In the genomic region with DNA sequence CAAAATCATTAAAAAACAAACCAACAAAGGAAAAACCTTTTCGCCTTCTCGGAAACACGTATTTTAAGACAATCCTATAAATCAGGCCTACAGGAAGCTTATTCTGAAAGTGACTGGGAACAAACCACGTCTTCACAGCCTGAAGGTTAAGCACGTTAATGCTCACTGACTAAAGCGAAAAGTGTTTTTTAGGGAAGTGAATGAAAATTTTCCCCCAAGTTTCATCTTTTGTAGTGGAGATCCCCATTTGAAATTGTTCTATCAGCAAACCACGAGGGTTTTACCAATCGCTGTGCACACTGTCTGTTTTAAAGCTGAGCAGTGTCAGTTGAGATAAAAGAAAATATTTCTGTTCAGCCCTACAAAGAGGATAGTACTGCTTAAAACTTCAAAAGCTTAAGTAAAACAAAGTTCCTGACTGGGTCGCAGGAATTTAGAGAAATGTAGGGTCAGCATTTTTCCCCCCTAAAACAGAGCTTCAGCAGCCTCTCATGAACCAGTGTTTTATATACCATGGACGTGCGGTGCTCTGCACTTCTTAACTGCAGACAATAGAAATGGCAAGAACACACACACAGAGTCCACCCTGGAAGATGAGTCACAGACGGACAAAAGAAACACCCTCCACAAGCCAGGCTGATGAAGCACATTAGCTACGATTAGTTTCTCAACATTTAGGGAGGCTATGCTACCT, we compare ENCODE assay signal across 15 cellular contexts. TPM values are rescaled to one million over a fixed set of nuclear protein-coding genes. Genes with fewer than 3 reads are reported as not detected.
DNase-seq lines count a peak whose midpoint lies in the region; ATAC-seq, FAIRE-seq and TF ChIP-seq lines count a peak whose summit lies in the region.
"Had no signal": no experiment of that assay in that cellular context is flagged by ENCODE, and none has a peak within 500 bp of the region (broad histone marks: within the 10 kb centered on the region; RNA-seq: fewer than 3 reads in every experiment).

No MANE protein-coding gene starts in this region.

- H3K27me3 ChIP-seq in breast epithelium (no peaks in the 10 kb centered on the region), HepG2 (ENCODE audit: control insufficient read depth in 1 of 2, insufficient read depth in 2 of 2, low read length in 2 of 2) (no peaks in the 10 kb centered on the region), stomach (no peaks in the 10 kb centered on the region)
- H3K27me3 ChIP-seq: Peyer's patch had no signal

- no peaks in the 10 kb centered on the region for H3K27me3 Mint-ChIP-seq in MCF 10A (ENCODE audit: insufficient read depth, unreplicated experiment)

- no peak overlapping the region for H3K4me3 Mint-ChIP-seq in MCF 10A (ENCODE audit: unreplicated experiment)
- H3K4me3 Mint-ChIP-seq: activated B cell treated with CpG ODN at 0.5 μM for 24 hours; effector memory CD8-positive, alpha-beta T cell had no signal

- TF ChIP-seq POLR2A in breast epithelium (IDR thresholded peaks at IDR 0.05) (no peak), HepG2 (IDR thresholded peaks at IDR 0.05; ENCODE audit: insufficient read depth in 1 of 2, low read depth in 2 of 2, low read length in 2 of 2) (no peak), stomach (IDR thresholded peaks at IDR 0.05) (no peak)

- BruUV-seq in MCF 10A (replicated peaks; lab: Mats Ljungman, UMichigan) (no TSS peak), HepG2 (replicated peaks; lab: Mats Ljungman, UMichigan) (no TSS peak)

- 87% methylated on average over 13 of the region's 13 CpGs for WGBS in HepG2 (ENCODE audit: low lambda C conversion rate)
- WGBS in stomach, 5 donors = 65 to 74% (median 68%) methylated on average over 13 of the region's 13 CpGs

- TF ChIP-seq EP300 in HepG2 (IDR thresholded peaks at IDR 0.05; ENCODE audit: low read depth in 2 of 2, low read length in 2 of 2) (no peak), HepG2 (CRISPR knock-in tag; IDR thresholded peaks at IDR 0.05; ENCODE audit: borderline replicate concordance) (no peak), stomach (IDR thresholded peaks at IDR 0.05) (no peak)

- intact Hi-C loops in MCF 10A (cut with micrococcal nuclease) (no loop called here), breast epithelium (cut with DNase I; ENCODE audit: low total_unique reads) (no loop called here), HepG2 (cut with micrococcal nuclease; ENCODE audit: unreplicated experiment) (no loop called here), cardiac septum (cut with DNase I) (no loop called here), stomach (cut with DNase I; ENCODE audit: low total_unique reads) (no loop called here)

- no peaks in the 10 kb centered on the region for H3K36me3 Mint-ChIP-seq in MCF 10A (ENCODE audit: insufficient read depth, unreplicated experiment)

- TF ChIP-seq RAD21 in HepG2 (CRISPR knock-in tag; IDR thresholded peaks at IDR 0.05) = no peak

- no peak for ATAC-seq in HepG2
- ATAC-seq: effector memory CD8-positive, alpha-beta T cell had no signal

- peaks cover 33% of the 10 kb centered on the region for H3K4me1 Mint-ChIP-seq in MCF 10A (ENCODE audit: insufficient read depth, unreplicated experiment)
- H3K4me1 Mint-ChIP-seq: activated B cell treated with CpG ODN at 0.5 μM for 24 hours had no signal

- H3K9me3 ChIP-seq in breast epithelium = no peaks in the 10 kb centered on the region
- no peaks in the 10 kb centered on the region for H3K9me3 ChIP-seq in HepG2 (ENCODE audit: low read length)
- H3K9me3 ChIP-seq in stomach = no peaks in the 10 kb centered on the region
- H3K9me3 ChIP-seq: Peyer's patch had no signal

- POLR2A ChIA-PET in MCF 10A (lab: Yijun Ruan, JAX) = interaction anchor here (0.7 to 3.7 kb wide), 17 partner anchors 9 to 191 kb away, joined by 3 to 22 read pairs (median 5); no protein-coding TSS in a partner anchor
- POLR2A ChIA-PET in HepG2 (lab: Yijun Ruan, JAX) = interaction anchor here (0.9 to 1.7 kb wide), 2 partner anchors 22 to 65 kb away, joined by 3 to 4 read pairs; no protein-coding TSS in a partner anchor

- FAIRE-seq in HepG2 (lab: Jason Lieb, UNC) = no peak
- FAIRE-seq: A204.1 had no signal

- H4K20me1 ChIP-seq in HepG2 (ENCODE audit: insufficient read depth, low read length) = 0 out of 2 replicates have a peak, but pooled peaks cover 2% of the 10 kb centered on the region

- H3K9me3 Mint-ChIP-seq in MCF 10A (ENCODE audit: unreplicated experiment) = no peaks in the 10 kb centered on the region
- H3K9me3 Mint-ChIP-seq: activated B cell treated with CpG ODN at 0.5 μM for 24 hours; effector memory CD8-positive, alpha-beta T cell had no signal

- no peak overlapping the region for H3K4me3 ChIP-seq in breast epithelium
- no peak overlapping the region for H3K4me3 ChIP-seq in HepG2 (replicated peaks in 1 of 3; ENCODE audit: insufficient read depth in 1 of 3, low read depth in 2 of 3, low read length in 3 of 3)
- H3K4me3 ChIP-seq in stomach = no peak overlapping the region
- H3K4me3 ChIP-seq: Peyer's patch had no signal

- H3K4me2 ChIP-seq in HepG2 (ENCODE audit: low read depth, low read length) = no peak overlapping the region

- H3K4me1 ChIP-seq in breast epithelium = no peaks in the 10 kb centered on the region
- peaks cover 54% of the 10 kb centered on the region for H3K4me1 ChIP-seq in HepG2 (ENCODE audit: insufficient read depth, low read length)
- peaks cover 8 to 33% (median 18%) of the 10 kb centered on the region in 4 donors for H3K4me1 ChIP-seq in stomach

- CTCF ChIA-PET in MCF 10A (lab: Yijun Ruan, JAX) = interaction anchor here (0.7 to 1.5 kb wide), 6 partner anchors 11 to 310 kb away, joined by 3 to 4 read pairs (median 4); no protein-coding TSS in a partner anchor
- CTCF ChIA-PET in HepG2 (lab: Yijun Ruan, JAX; ENCODE audit: low intra/inter-chr PET ratio, low total read pairs) = no interaction called here

- TF ChIP-seq CTCF in MCF 10A (IDR thresholded peaks at IDR 0.05; ENCODE audit: unreplicated experiment) = no peak
- TF ChIP-seq CTCF in breast epithelium (IDR thresholded peaks at IDR 0.05) = no peak
- TF ChIP-seq CTCF in HepG2 (CRISPR knock-in tag; IDR thresholded peaks at IDR 0.05) = no peak
- no peak for TF ChIP-seq CTCF in stomach (IDR thresholded peaks at IDR 0.05)

- H3K79me2 ChIP-seq in HepG2 (ENCODE audit: insufficient read depth, low read length) = peaks cover 77% of the 10 kb centered on the region

- no peak overlapping the region for H3K27ac Mint-ChIP-seq in MCF 10A (ENCODE audit: low read depth, unreplicated experiment)
- H3K27ac Mint-ChIP-seq: activated B cell treated with CpG ODN at 0.5 μM for 24 hours; effector memory CD8-positive, alpha-beta T cell had no signal

- peak; percentile 81 for DNase-seq in MCF 10A (ENCODE audit: unreplicated experiment)
- no peak for DNase-seq in breast epithelium (ENCODE audit: low spot score in 2 of 2)
- DNase-seq in caudate nucleus (lab: John Stamatoyannopoulos, UW) = no peak
- DNase-seq in HepG2 (ENCODE audit: low spot score) = no peak
- DNase-seq in NCI-H1048 (lab: John Stamatoyannopoulos, UW) = no peak
- DNase-seq in T-helper 9 cell = no peak
- no peak for DNase-seq in cardiac septum (ENCODE audit: low spot score)
- no peak for DNase-seq in stomach
- DNase-seq: activated B cell treated with CpG ODN at 0.5 μM for 24 hours; activated effector memory CD4-positive, alpha-beta T cell treated with anti-CD3 and anti-CD28 coated beads, Interleukin-2, amount 50 U/mL, for 16 hours; effector memory CD8-positive, alpha-beta T cell; NCI-H146; Peyer's patch; right cardiac atrium had no signal

- no peak overlapping the region for H3K9ac ChIP-seq in HepG2 (ENCODE audit: insufficient read depth, low read depth, low read length)

- H2AFZ ChIP-seq in HepG2 (ENCODE audit: low read length) = no peak overlapping the region

- in situ Hi-C loops in HepG2 (cut with HindIII; ENCODE audit: extremely low pct_ligation_motif_present, low pct_unique_long_range_greater_than_20kb) = no loop called here

- H3K27ac ChIP-seq in breast epithelium = peak overlapping the region in 1 of 2 donors; percentile 17
- H3K27ac ChIP-seq in caudate nucleus (ENCODE audit: low read depth, low read length) = peak overlapping the region; percentile 9
- peak overlapping the region; percentile 2 for H3K27ac ChIP-seq in HepG2 (ENCODE audit: extremely low read length, insufficient read depth, low read length)
- H3K27ac ChIP-seq in stomach = no peak overlapping the region
- H3K27ac ChIP-seq: Peyer's patch had no signal

- H3K36me3 ChIP-seq in breast epithelium = no peaks in the 10 kb centered on the region
- H3K36me3 ChIP-seq in HepG2 (replicated peaks in 1 of 2; ENCODE audit: control insufficient read depth in 1 of 2, insufficient read depth in 2 of 2, low read length in 2 of 2) = peaks cover 8 to 16% of the 10 kb centered on the region in 2 experiments
- H3K36me3 ChIP-seq in stomach = no peaks in the 10 kb centered on the region
- H3K36me3 ChIP-seq: Peyer's patch had no signal

TF ChIP-seq in HepG2, 621 proteins besides CTCF, POLR2A, EP300 and RAD21 (continues in another document):
- TF ChIP-seq KDM4B (CRISPR knock-in tag; IDR thresholded peaks at IDR 0.05) (no peak), SNRNP70 (IDR thresholded peaks at IDR 0.05; ENCODE audit: low read depth, low read length) (no peak)

RNA-seq across cellular contexts. Expression of a gene that starts 34.9 kb away (rescaled TPM):
- total RNA-seq in MCF 10A (2022) (11.5 and 11.9 TPM in 2 replicates), breast epithelium (10 to 100 TPM; 10.9 to 26.3 (median 22.9) TPM), HepG2 (2016; rRNA removed; fragmentation: Illumina TruSeq; extraction: Trizol) (14.4 and 17.5 TPM in 2 replicates), cardiac septum (3.2 TPM), stomach (100 to 1,000 TPM in 2 of 5 donors, 10 to 100 TPM in 3; 18.1 to 241 (median 45.5) TPM)
- 5.9 and 6.8 TPM in 2 replicates for total RNA-seq in HepG2 (2016; cell fraction: cytosol; rRNA removed; fragmentation: Illumina TruSeq; extraction: Trizol; ENCODE audit: low read depth)
- total RNA-seq in HepG2 (2016; cell fraction: insoluble cytoplasmic fraction; rRNA removed; fragmentation: Illumina TruSeq; extraction: Trizol) = 11.7 and 17.5 TPM in 2 replicates
- 9.8 and 11.5 TPM in 2 replicates for total RNA-seq in HepG2 (2016; cell fraction: membrane; rRNA removed; fragmentation: Illumina TruSeq; extraction: Trizol)
- total RNA-seq in HepG2 (2016; cell fraction: nucleus; rRNA removed; fragmentation: Illumina TruSeq; extraction: Trizol) = 33.2 and 38.2 TPM in 2 replicates
- polyA plus RNA-seq in HepG2 (2011; rRNA removed) (11.8 and 17.3 TPM in 2 replicates), stomach (10 to 100 TPM in 1 of 3 donors, 1 to 10 TPM in 2; 5.9 to 12.1 (median 6.5) TPM)
- 15.4 and 19.5 TPM in 2 replicates for polyA plus RNA-seq in HepG2 (2011; cell fraction: cytosol; rRNA removed)
- polyA plus RNA-seq in HepG2 (2011; cell fraction: nucleus; rRNA removed) = 54.1 and 61.7 TPM in 2 replicates
- polyA plus RNA-seq in HepG2 (2012) = 25.2 and 36.8 TPM in 2 replicates
- polyA plus RNA-seq in HepG2 (2016; cell fraction: cytosol; fragmentation: Illumina TruSeq; extraction: Trizol; ENCODE audit: low read depth) = 2.0 and 2.2 TPM in 2 replicates
- polyA plus RNA-seq in HepG2 (2016; cell fraction: insoluble cytoplasmic fraction; fragmentation: Illumina TruSeq; extraction: Trizol; ENCODE audit: low read depth) = 12.7 and 15.3 TPM in 2 replicates
- 5.3 and 6.1 TPM in 2 replicates for polyA plus RNA-seq in HepG2 (2016; cell fraction: membrane; fragmentation: Illumina TruSeq; extraction: Trizol; ENCODE audit: low read depth)
- 42.3 and 52.5 TPM in 2 replicates for polyA plus RNA-seq in HepG2 (2016; cell fraction: nucleus; fragmentation: Illumina TruSeq; extraction: Trizol; ENCODE audit: insufficient read depth, low read depth)
- 1.4 and 75.8 TPM in 2 replicates for polyA minus RNA-seq in HepG2 (2011; rRNA and poly(A)+ RNA removed; ENCODE audit: low replicate concordance)
- 30.2 and 44.5 TPM in 2 replicates for polyA minus RNA-seq in HepG2 (2011; cell fraction: cytosol; rRNA and poly(A)+ RNA removed)
- polyA minus RNA-seq in HepG2 (2011; cell fraction: nucleus; rRNA and poly(A)+ RNA removed) = 77.3 and 90.4 TPM in 2 replicates

Comparison
In these comparisons a context has a peak if more than half of its experiments do, and no peak if none do; other contexts are left out.
1. H3K27ac ChIP-seq: peak in caudate nucleus (single experiment) and HepG2 (single experiment); none in stomach (0 of 5).